1 cellular context compared by ENCODE assay signal in the genomic region with DNA sequence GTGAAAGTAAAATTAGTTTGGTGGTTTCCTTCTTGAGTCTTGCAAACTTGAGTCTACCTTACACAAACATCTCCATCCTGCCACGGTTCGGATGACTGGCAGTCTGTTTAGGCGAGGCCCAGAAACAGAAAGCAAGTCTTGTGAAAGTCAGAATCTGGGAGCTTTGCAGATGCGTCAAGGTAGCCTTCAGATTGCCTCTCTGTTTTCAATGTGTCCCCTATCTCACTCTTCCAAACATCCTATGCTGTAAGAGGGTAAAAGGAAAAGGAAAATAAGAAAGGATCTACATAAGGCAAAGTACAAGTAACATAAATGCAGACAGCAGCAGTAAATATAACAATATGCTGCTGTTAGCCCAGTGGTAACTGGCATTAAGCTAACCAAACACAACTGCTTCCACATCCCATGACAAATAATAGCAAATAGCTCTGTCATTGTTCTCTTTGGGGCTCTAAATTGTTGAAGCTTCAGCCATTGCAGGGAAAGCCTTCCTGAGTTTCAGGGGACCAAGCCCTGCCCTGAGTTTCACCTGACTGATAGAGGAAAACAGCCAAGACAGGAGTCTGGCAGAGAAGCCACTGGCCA.
TF ChIP-seq lines count a peak whose summit lies in the region.

No MANE protein-coding gene starts in this region.

TF ChIP-seq in GM12878, 131 proteins besides CTCF, POLR2A, EP300 and RAD21 (continues in another document):
- TF ChIP-seq TAF1 (IDR thresholded peaks at IDR 0.05; ENCODE audit: borderline replicate concordance, low read depth, low read length), result no peak
- TF ChIP-seq KAT2A (conservative IDR thresholded peaks at IDR 0.05; ENCODE audit: control insufficient read depth, low read depth, low read length), result no peak
- TF ChIP-seq MTA2 (IDR thresholded peaks at IDR 0.05; ENCODE audit: low read depth), result no peak
- TF ChIP-seq NR2F1 (conservative IDR thresholded peaks at IDR 0.05), result no peak
- no peak for TF ChIP-seq ZNF24 (IDR thresholded peaks at IDR 0.05)
- TF ChIP-seq TCF12 (IDR thresholded peaks at IDR 0.05; ENCODE audit: low read depth, low read length), result no peak
- TF ChIP-seq EGR1 (IDR thresholded peaks at IDR 0.05; ENCODE audit: borderline replicate concordance in 1 of 2, low read depth in 2 of 2, low read length in 2 of 2), result no peak
- TF ChIP-seq, protein P1, sequence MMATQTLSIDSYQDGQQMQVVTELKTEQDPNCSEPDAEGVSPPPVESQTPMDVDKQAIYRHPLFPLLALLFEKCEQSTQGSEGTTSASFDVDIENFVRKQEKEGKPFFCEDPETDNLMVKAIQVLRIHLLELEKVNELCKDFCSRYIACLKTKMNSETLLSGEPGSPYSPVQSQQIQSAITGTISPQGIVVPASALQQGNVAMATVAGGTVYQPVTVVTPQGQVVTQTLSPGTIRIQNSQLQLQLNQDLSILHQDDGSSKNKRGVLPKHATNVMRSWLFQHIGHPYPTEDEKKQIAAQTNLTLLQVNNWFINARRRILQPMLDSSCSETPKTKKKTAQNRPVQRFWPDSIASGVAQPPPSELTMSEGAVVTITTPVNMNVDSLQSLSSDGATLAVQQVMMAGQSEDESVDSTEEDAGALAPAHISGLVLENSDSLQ (IDR thresholded peaks at IDR 0.05), result peak; percentile 96
- TF ChIP-seq ELK1 (IDR thresholded peaks at IDR 0.05; ENCODE audit: low read depth, low read length), result no peak
- no peak for TF ChIP-seq GATAD2B (conservative IDR thresholded peaks at IDR 0.05; ENCODE audit: low read depth)
- 0 out of 2 replicates have a peak, but pooled peaks have one; percentile 14 for TF ChIP-seq IKZF1 (conservative IDR thresholded peaks at IDR 0.05)
- TF ChIP-seq ZNF217 (IDR thresholded peaks at IDR 0.05), result no peak
- no peak for TF ChIP-seq POLR2AphosphoS2 (IDR thresholded peaks at IDR 0.05; ENCODE audit: low read depth, low read length)
- TF ChIP-seq, protein P2, sequence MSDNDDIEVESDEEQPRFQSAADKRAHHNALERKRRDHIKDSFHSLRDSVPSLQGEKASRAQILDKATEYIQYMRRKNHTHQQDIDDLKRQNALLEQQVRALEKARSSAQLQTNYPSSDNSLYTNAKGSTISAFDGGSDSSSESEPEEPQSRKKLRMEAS (IDR thresholded peaks at IDR 0.05; ENCODE audit: low read depth, low read length), result no peak
- no peak for TF ChIP-seq CHD1 (IDR thresholded peaks at IDR 0.05; ENCODE audit: low read depth, low read length)
- no peak for TF ChIP-seq ESRRA (IDR thresholded peaks at IDR 0.05; ENCODE audit: low read length)
- TF ChIP-seq CBFB (IDR thresholded peaks at IDR 0.05; ENCODE audit: low read depth), result no peak
- TF ChIP-seq PAX8 (IDR thresholded peaks at IDR 0.05), result no peak
- no peak for TF ChIP-seq NR2C1 (IDR thresholded peaks at IDR 0.05)
- TF ChIP-seq CREB1 (IDR thresholded peaks at IDR 0.05; ENCODE audit: low read depth), result no peak
- TF ChIP-seq MTA3 (IDR thresholded peaks at IDR 0.05; ENCODE audit: borderline replicate concordance, low read length), result no peak
- no peak for TF ChIP-seq JUND (IDR thresholded peaks at IDR 0.05; ENCODE audit: low read depth, low read length)
- peak; percentile 66 for TF ChIP-seq RUNX3 (IDR thresholded peaks at IDR 0.05; ENCODE audit: low read length)
- no peak for TF ChIP-seq SMAD5 (IDR thresholded peaks at IDR 0.05; ENCODE audit: low read depth)
- TF ChIP-seq MLLT1 (IDR thresholded peaks at IDR 0.05), result no peak
- no peak for TF ChIP-seq SIX5 (IDR thresholded peaks at IDR 0.05; ENCODE audit: low read depth, low read length, severe bottlenecking)
- 0 out of 2 replicates have a peak, but pooled peaks have one; percentile 36 for TF ChIP-seq LARP7 (IDR thresholded peaks at IDR 0.05)
- TF ChIP-seq, protein P3, sequence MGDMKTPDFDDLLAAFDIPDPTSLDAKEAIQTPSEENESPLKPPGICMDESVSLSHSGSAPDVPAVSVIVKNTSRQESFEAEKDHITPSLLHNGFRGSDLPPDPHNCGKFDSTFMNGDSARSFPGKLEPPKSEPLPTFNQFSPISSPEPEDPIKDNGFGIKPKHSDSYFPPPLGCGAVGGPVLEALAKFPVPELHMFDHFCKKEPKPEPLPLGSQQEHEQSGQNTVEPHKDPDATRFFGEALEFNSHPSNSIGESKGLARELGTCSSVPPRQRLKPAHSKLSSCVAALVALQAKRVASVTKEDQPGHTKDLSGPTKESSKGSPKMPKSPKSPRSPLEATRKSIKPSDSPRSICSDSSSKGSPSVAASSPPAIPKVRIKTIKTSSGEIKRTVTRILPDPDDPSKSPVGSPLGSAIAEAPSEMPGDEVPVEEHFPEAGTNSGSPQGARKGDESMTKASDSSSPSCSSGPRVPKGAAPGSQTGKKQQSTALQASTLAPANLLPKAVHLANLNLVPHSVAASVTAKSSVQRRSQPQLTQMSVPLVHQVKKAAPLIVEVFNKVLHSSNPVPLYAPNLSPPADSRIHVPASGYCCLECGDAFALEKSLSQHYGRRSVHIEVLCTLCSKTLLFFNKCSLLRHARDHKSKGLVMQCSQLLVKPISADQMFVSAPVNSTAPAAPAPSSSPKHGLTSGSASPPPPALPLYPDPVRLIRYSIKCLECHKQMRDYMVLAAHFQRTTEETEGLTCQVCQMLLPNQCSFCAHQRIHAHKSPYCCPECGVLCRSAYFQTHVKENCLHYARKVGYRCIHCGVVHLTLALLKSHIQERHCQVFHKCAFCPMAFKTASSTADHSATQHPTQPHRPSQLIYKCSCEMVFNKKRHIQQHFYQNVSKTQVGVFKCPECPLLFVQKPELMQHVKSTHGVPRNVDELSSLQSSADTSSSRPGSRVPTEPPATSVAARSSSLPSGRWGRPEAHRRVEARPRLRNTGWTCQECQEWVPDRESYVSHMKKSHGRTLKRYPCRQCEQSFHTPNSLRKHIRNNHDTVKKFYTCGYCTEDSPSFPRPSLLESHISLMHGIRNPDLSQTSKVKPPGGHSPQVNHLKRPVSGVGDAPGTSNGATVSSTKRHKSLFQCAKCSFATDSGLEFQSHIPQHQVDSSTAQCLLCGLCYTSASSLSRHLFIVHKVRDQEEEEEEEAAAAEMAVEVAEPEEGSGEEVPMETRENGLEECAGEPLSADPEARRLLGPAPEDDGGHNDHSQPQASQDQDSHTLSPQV (IDR thresholded peaks at IDR 0.05), result no peak
- no peak for TF ChIP-seq TARDBP (IDR thresholded peaks at IDR 0.05; ENCODE audit: borderline replicate concordance)
- no peak for TF ChIP-seq HDAC2 (IDR thresholded peaks at IDR 0.05)
- TF ChIP-seq SRF (IDR thresholded peaks at IDR 0.05; ENCODE audit: low read depth in 2 of 2, low read length in 2 of 2), result no peak
- no peak for TF ChIP-seq CHD2 (IDR thresholded peaks at IDR 0.05; ENCODE audit: borderline replicate concordance, low read depth, low read length)
- TF ChIP-seq, protein P4, sequence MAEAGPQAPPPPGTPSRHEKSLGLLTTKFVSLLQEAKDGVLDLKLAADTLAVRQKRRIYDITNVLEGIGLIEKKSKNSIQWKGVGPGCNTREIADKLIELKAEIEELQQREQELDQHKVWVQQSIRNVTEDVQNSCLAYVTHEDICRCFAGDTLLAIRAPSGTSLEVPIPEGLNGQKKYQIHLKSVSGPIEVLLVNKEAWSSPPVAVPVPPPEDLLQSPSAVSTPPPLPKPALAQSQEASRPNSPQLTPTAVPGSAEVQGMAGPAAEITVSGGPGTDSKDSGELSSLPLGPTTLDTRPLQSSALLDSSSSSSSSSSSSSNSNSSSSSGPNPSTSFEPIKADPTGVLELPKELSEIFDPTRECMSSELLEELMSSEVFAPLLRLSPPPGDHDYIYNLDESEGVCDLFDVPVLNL (IDR thresholded peaks at IDR 0.05; ENCODE audit: low read depth, low read length), result no peak
- no peak for TF ChIP-seq TCF3 (IDR thresholded peaks at IDR 0.05; ENCODE audit: borderline replicate concordance, insufficient read depth, low read depth, low read length)
- no peak for TF ChIP-seq EZH2 (IDR thresholded peaks at IDR 0.05; ENCODE audit: borderline replicate concordance, control insufficient read depth, low read depth, low read length)
- TF ChIP-seq ZNF687 (IDR thresholded peaks at IDR 0.05), result peak; percentile 44; the same call in 1 of the 2 replicates
- TF ChIP-seq MYB (IDR thresholded peaks at IDR 0.05; ENCODE audit: borderline replicate concordance, low read depth, low read length), result no peak
- TF ChIP-seq ASH2L (IDR thresholded peaks at IDR 0.05; ENCODE audit: borderline replicate concordance, low read depth), result no peak
- TF ChIP-seq JUNB (IDR thresholded peaks at IDR 0.05), result no peak
- TF ChIP-seq, protein P5, sequence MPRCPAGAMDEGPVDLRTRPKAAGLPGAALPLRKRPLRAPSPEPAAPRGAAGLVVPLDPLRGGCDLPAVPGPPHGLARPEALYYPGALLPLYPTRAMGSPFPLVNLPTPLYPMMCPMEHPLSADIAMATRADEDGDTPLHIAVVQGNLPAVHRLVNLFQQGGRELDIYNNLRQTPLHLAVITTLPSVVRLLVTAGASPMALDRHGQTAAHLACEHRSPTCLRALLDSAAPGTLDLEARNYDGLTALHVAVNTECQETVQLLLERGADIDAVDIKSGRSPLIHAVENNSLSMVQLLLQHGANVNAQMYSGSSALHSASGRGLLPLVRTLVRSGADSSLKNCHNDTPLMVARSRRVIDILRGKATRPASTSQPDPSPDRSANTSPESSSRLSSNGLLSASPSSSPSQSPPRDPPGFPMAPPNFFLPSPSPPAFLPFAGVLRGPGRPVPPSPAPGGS (IDR thresholded peaks at IDR 0.05; ENCODE audit: borderline replicate concordance, insufficient read depth, low read depth, low read length, poor library complexity, severe bottlenecking), result peak; percentile 24
- no peak for TF ChIP-seq ZBTB33 (IDR thresholded peaks at IDR 0.05)
- TF ChIP-seq, protein P6, sequence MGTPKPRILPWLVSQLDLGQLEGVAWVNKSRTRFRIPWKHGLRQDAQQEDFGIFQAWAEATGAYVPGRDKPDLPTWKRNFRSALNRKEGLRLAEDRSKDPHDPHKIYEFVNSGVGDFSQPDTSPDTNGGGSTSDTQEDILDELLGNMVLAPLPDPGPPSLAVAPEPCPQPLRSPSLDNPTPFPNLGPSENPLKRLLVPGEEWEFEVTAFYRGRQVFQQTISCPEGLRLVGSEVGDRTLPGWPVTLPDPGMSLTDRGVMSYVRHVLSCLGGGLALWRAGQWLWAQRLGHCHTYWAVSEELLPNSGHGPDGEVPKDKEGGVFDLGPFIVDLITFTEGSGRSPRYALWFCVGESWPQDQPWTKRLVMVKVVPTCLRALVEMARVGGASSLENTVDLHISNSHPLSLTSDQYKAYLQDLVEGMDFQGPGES (IDR thresholded peaks at IDR 0.05), result no peak
- peak; percentile 73 for TF ChIP-seq EED (IDR thresholded peaks at IDR 0.05; ENCODE audit: low read depth)
- TF ChIP-seq GABPA (IDR thresholded peaks at IDR 0.05; ENCODE audit: low read depth), result no peak
